17 cellular contexts compared by ENCODE assay signal in the genomic region with DNA sequence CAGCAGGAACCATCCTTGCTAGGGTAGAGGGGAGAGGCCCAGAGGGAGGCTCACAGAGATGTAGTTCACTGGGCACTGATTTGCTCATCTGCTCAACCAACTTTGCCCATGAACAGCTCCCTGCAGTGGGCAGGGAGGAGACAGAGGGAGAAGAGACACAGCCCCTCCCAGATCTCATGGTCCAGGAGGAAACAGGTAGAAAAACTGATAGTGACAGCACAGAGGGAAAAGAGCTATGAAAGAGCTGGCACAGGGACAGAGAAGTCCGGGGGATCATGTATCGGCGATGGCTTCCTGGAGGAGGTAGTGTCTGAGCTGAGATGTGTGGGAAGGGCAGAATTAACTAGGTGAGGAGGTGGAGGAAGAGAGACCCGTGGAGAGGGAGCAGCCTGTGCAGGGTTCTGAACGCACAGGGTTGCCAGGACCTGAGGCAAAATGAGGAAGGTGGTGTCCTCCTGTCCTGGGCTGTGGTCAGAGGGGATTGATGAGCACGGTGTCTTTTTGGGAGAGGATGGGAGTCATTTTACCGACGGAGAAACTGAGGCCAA.
A peak's percentile ranks its signal among the peaks of the same experiment; 100 is the strongest.
DNase-seq lines count a peak whose midpoint lies in the region; ATAC-seq and TF ChIP-seq lines count a peak whose summit lies in the region.
"Had no signal": no experiment of that assay in that cellular context is flagged by ENCODE, and none has a peak within 500 bp of the region (broad histone marks: within the 10 kb centered on the region; RNA-seq: fewer than 3 reads in every experiment).

No MANE protein-coding gene starts in this region.

- no CpG with 5 or more reads among the region's 8 CpGs for WGBS in neuronal stem cell (ENCODE audit: extremely low coverage in 2 of 2, insufficient read length in 2 of 2, insufficient replicate concordance in 1 of 2), 2 donors
- WGBS in right cardiac atrium = 83% methylated on average over 8 of the region's 8 CpGs

- H2BK5ac ChIP-seq in neuronal stem cell (ENCODE audit: low read length) = peak overlapping the region; percentile 40

- H3K9ac ChIP-seq in neuronal stem cell (ENCODE audit: low read depth, low read length, poor library complexity) = no peak overlapping the region

- no peaks in the 10 kb centered on the region for H3K79me1 ChIP-seq in neuronal stem cell (ENCODE audit: low read depth, low read length)

- peaks cover 9% of the 10 kb centered on the region for H3K4me1 Mint-ChIP-seq in glutamatergic neuron (ENCODE audit: low read depth, unreplicated experiment)
- no peaks in the 10 kb centered on the region for H3K4me1 Mint-ChIP-seq in activated T-cell treated with anti-CD3 and anti-CD28 coated beads, Interleukin-2, amount 50 U/mL, for 24 hours (ENCODE audit: low read depth)
- H3K4me1 Mint-ChIP-seq in activated T-helper 2 cell treated with anti-CD3 and anti-CD28 coated beads, Interferon-gamma antibody, Interleukin-2, Interleukin-4, amounts not matched to agents 10 μg/mL and 5 μg/mL and 100 μg/mL, durations not matched to agents 14 hours and 24 hours and 36 hours (ENCODE audit: low read depth) = no peaks in the 10 kb centered on the region
- H3K4me1 Mint-ChIP-seq: CD14-positive monocyte; CD8-positive, alpha-beta memory T cell had no signal

- no peak overlapping the region for H3K4ac ChIP-seq in neuronal stem cell (ENCODE audit: low read length)

- H2AFZ ChIP-seq in neuronal stem cell (ENCODE audit: low read length) = no peak overlapping the region

- no peak overlapping the region for H3K23ac ChIP-seq in neuronal stem cell (ENCODE audit: low read depth, low read length, poor library complexity)

- ATAC-seq in right cardiac atrium (no peak), GM18868 (IDR thresholded peaks at IDR 0.05; ENCODE audit: unreplicated experiment) (no peak)

- H3K14ac ChIP-seq in neuronal stem cell (ENCODE audit: low read length) = no peak overlapping the region

- H2AK5ac ChIP-seq in neuronal stem cell (ENCODE audit: low read depth, low read length) = no peak overlapping the region

- no peak overlapping the region for H2BK120ac ChIP-seq in neuronal stem cell (ENCODE audit: low read depth, low read length)

- H2BK15ac ChIP-seq in neuronal stem cell (ENCODE audit: low read length) = no peak overlapping the region

- intact Hi-C loops in right cardiac atrium (cut with DNase I) = no loop called here
- intact Hi-C loops in activated T-helper 2 cell treated with anti-CD3 and anti-CD28 coated beads, Interferon-gamma antibody, Interleukin-2, Interleukin-4, amounts not matched to agents 10 μg/mL and 5 μg/mL and 100 μg/mL, durations not matched to agents 14 hours and 24 hours and 36 hours (cut with micrococcal nuclease) = no loop called here

- DNase-seq in NCI-H2227 treated with DMSO at 0.1 percent for 48 hours (lab: John Stamatoyannopoulos, UW) (peak; percentile 11), NCI-H2227 (lab: John Stamatoyannopoulos, UW; ENCODE audit: unreplicated experiment) (no peak), glutamatergic neuron (no peak), neuronal stem cell (ENCODE audit: low spot score) (no peak), right cardiac atrium (no peak)
- no peak for DNase-seq in activated T-cell treated with anti-CD3 and anti-CD28 coated beads, Interleukin-2, amount 50 U/mL, for 24 hours
- no peak for DNase-seq in activated T-helper 2 cell treated with anti-CD3 and anti-CD28 coated beads, Interferon-gamma antibody, Interleukin-2, Interleukin-4, amounts not matched to agents 10 μg/mL and 5 μg/mL and 100 μg/mL, durations not matched to agents 14 hours and 24 hours and 36 hours (ENCODE audit: low spot score)
- DNase-seq: Caco-2; CD8-positive, alpha-beta memory T cell; DND-41; GDM1; GOT3; H9; IMR-90 had no signal

- no peak for TF ChIP-seq CTCF in glutamatergic neuron (IDR thresholded peaks at IDR 0.05; ENCODE audit: partially characterized antibody, unreplicated experiment)

- H3K4me3 ChIP-seq in neuronal stem cell (ENCODE audit: low read length in 2 of 2) (no peak overlapping the region), right cardiac atrium (ENCODE audit: low read length) (no peak overlapping the region)

- H3K9me3 ChIP-seq in neuronal stem cell (replicated peaks in 1 of 2; ENCODE audit: control insufficient read depth in 2 of 2, insufficient read depth in 1 of 2, low read depth in 1 of 2, low read length in 2 of 2) (no peaks in the 10 kb centered on the region), right cardiac atrium (ENCODE audit: control insufficient read depth, low read length) (no peaks in the 10 kb centered on the region)
- H3K9me3 ChIP-seq: Caco-2 had no signal

- H4K91ac ChIP-seq in neuronal stem cell (ENCODE audit: low read depth, low read length, poor library complexity) = no peak overlapping the region

- H3K4me3 Mint-ChIP-seq in glutamatergic neuron (ENCODE audit: unreplicated experiment) = no peak overlapping the region
- H3K4me3 Mint-ChIP-seq in activated T-cell treated with anti-CD3 and anti-CD28 coated beads, Interleukin-2, amount 50 U/mL, for 24 hours = no peak overlapping the region
- H3K4me3 Mint-ChIP-seq in activated T-helper 2 cell treated with anti-CD3 and anti-CD28 coated beads, Interferon-gamma antibody, Interleukin-2, Interleukin-4, amounts not matched to agents 10 μg/mL and 5 μg/mL and 100 μg/mL, durations not matched to agents 14 hours and 24 hours and 36 hours (ENCODE audit: low read depth) = no peak overlapping the region
- H3K4me3 Mint-ChIP-seq: CD14-positive monocyte; CD8-positive, alpha-beta memory T cell; H9 had no signal

- H3K36me3 Mint-ChIP-seq in glutamatergic neuron (ENCODE audit: unreplicated experiment) = no peaks in the 10 kb centered on the region
- no peaks in the 10 kb centered on the region for H3K36me3 Mint-ChIP-seq in activated T-cell treated with anti-CD3 and anti-CD28 coated beads, Interleukin-2, amount 50 U/mL, for 24 hours (ENCODE audit: low read depth)
- H3K36me3 Mint-ChIP-seq in activated T-helper 2 cell treated with anti-CD3 and anti-CD28 coated beads, Interferon-gamma antibody, Interleukin-2, Interleukin-4, amounts not matched to agents 10 μg/mL and 5 μg/mL and 100 μg/mL, durations not matched to agents 14 hours and 24 hours and 36 hours (ENCODE audit: low read depth) = no peaks in the 10 kb centered on the region
- H3K36me3 Mint-ChIP-seq: CD14-positive monocyte; CD8-positive, alpha-beta memory T cell had no signal

- H3K27me3 ChIP-seq in neuronal stem cell (ENCODE audit: control insufficient read depth in 3 of 3, insufficient read depth in 3 of 3, low read depth in 1 of 3, low read length in 3 of 3) (no peaks in the 10 kb centered on the region), right cardiac atrium (ENCODE audit: control insufficient read depth, insufficient read depth) (no peaks in the 10 kb centered on the region)

- H3K27ac Mint-ChIP-seq in glutamatergic neuron (ENCODE audit: unreplicated experiment) = peak overlapping the region; percentile 49
- no peak overlapping the region for H3K27ac Mint-ChIP-seq in activated T-cell treated with anti-CD3 and anti-CD28 coated beads, Interleukin-2, amount 50 U/mL, for 24 hours
- H3K27ac Mint-ChIP-seq in activated T-helper 2 cell treated with anti-CD3 and anti-CD28 coated beads, Interferon-gamma antibody, Interleukin-2, Interleukin-4, amounts not matched to agents 10 μg/mL and 5 μg/mL and 100 μg/mL, durations not matched to agents 14 hours and 24 hours and 36 hours = no peak overlapping the region

- peaks cover 0 to 5% of the 10 kb centered on the region in 2 donors for H3K36me3 ChIP-seq in neuronal stem cell (replicated peaks in 1 of 2; ENCODE audit: control insufficient read depth in 2 of 2, insufficient read depth in 2 of 2, low read length in 2 of 2)

- H3K18ac ChIP-seq in neuronal stem cell (ENCODE audit: low read length) = no peak overlapping the region

- H3K4me1 ChIP-seq in neuronal stem cell (ENCODE audit: control insufficient read depth in 2 of 2, insufficient read depth in 1 of 2, low read depth in 1 of 2, low read length in 2 of 2) (peaks cover 0 to 17% of the 10 kb centered on the region in 2 donors), right cardiac atrium (ENCODE audit: control insufficient read depth, insufficient read depth, low read length) (no peaks in the 10 kb centered on the region)
- H3K4me1 ChIP-seq: Caco-2 had no signal

- peaks cover 11% of the 10 kb centered on the region for H3K27me3 Mint-ChIP-seq in glutamatergic neuron (ENCODE audit: unreplicated experiment)
- no peaks in the 10 kb centered on the region for H3K27me3 Mint-ChIP-seq in activated T-cell treated with anti-CD3 and anti-CD28 coated beads, Interleukin-2, amount 50 U/mL, for 24 hours
- no peaks in the 10 kb centered on the region for H3K27me3 Mint-ChIP-seq in activated T-helper 2 cell treated with anti-CD3 and anti-CD28 coated beads, Interferon-gamma antibody, Interleukin-2, Interleukin-4, amounts not matched to agents 10 μg/mL and 5 μg/mL and 100 μg/mL, durations not matched to agents 14 hours and 24 hours and 36 hours (ENCODE audit: low read depth)

- H3K27ac ChIP-seq in neuronal stem cell (replicated peaks; ENCODE audit: low read length) (no peak overlapping the region), right cardiac atrium (ENCODE audit: low read length) (no peak overlapping the region)
- H3K27ac ChIP-seq: 22Rv1 had no signal

- H3K4me2 ChIP-seq in neuronal stem cell (ENCODE audit: insufficient read depth, low read length, poor library complexity, severe bottlenecking) = no peak overlapping the region

- no peak overlapping the region for H2BK12ac ChIP-seq in neuronal stem cell (ENCODE audit: low read length)

- H4K8ac ChIP-seq in neuronal stem cell (ENCODE audit: low read depth, low read length) = no peak overlapping the region

- H3K9me3 Mint-ChIP-seq in glutamatergic neuron (ENCODE audit: unreplicated experiment) = peaks cover 4% of the 10 kb centered on the region
- no peaks in the 10 kb centered on the region for H3K9me3 Mint-ChIP-seq in activated T-cell treated with anti-CD3 and anti-CD28 coated beads, Interleukin-2, amount 50 U/mL, for 24 hours
- H3K9me3 Mint-ChIP-seq in activated T-helper 2 cell treated with anti-CD3 and anti-CD28 coated beads, Interferon-gamma antibody, Interleukin-2, Interleukin-4, amounts not matched to agents 10 μg/mL and 5 μg/mL and 100 μg/mL, durations not matched to agents 14 hours and 24 hours and 36 hours = no peaks in the 10 kb centered on the region
- H3K9me3 Mint-ChIP-seq: CD14-positive monocyte; CD8-positive, alpha-beta memory T cell; H9 had no signal
